4 cellular contexts compared by ENCODE assay signal in genomic region chr1:236166041-236166440, GRCh38.
"Had no signal": no experiment of that assay in that cellular context is flagged by ENCODE, and none has a peak within 500 bp of the region (broad histone marks: within the 10 kb centered on the region; RNA-seq: fewer than 3 reads in every experiment).

No MANE protein-coding gene starts in this region.

- DNase-seq: H9, HCEC 1CT, IMR-90 had no signal

- H3K4me3 Mint-ChIP-seq: GM23338, H9 had no signal

- H3K4me3 ChIP-seq: GM23338 had no signal

- H3K27ac Mint-ChIP-seq: GM23338 had no signal
